In the genomic region with DNA sequence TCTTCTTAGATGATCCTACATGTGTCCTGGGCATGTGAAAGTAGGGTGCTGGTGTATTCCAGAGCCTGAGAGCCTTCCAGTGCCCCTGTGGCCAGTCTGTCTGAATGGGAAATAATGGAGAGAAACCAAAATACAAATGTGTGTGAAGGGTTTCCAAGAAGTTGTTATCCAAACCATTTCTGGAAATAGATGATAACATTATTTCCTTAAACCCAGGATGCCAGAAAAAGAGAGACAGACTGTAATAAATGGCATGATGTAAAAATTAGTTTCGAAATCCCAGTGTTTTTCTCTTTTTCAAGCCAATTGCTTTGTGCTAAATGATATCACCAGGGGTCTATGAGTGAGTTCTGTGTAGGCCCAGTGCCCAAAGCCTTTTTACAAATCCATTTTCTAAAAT, we compare ENCODE assay signal across 25 cellular contexts.
DNase-seq lines count a peak whose midpoint lies in the region; ATAC-seq, FAIRE-seq and TF ChIP-seq lines count a peak whose summit lies in the region.
"Had no signal": no experiment of that assay in that cellular context is flagged by ENCODE, and none has a peak within 500 bp of the region (broad histone marks: within the 10 kb centered on the region; RNA-seq: fewer than 3 reads in every experiment).

No MANE protein-coding gene starts in this region.

- intact Hi-C loops in Right ventricle myocardium inferior (cut with DNase I): no loop called here
- intact Hi-C loops in K562 (cut with micrococcal nuclease): no loop called here
- intact Hi-C loops in sciatic nerve (cut with DNase I): no loop called here

- TF ChIP-seq POLR2A in K562 (conservative IDR thresholded peaks at IDR 0.05): no peak

- H3K27ac Mint-ChIP-seq in glutamatergic neuron (ENCODE audit: unreplicated experiment): no peak overlapping the region
- H3K27ac Mint-ChIP-seq: CD8-positive, alpha-beta memory T cell; IgD-negative memory B cell had no signal

- no peak overlapping the region for H3K4me3 ChIP-seq in right atrium auricular region
- H3K4me3 ChIP-seq in K562: no peak overlapping the region
- no peak overlapping the region for H3K4me3 ChIP-seq in fibroblast of the aortic adventitia (ENCODE audit: low read depth, low read length)
- H3K4me3 ChIP-seq: SJCRH30 had no signal

- ATAC-seq in Right ventricle myocardium inferior (peak; percentile 73), K562 (no peak), sciatic nerve (peak; percentile 76)
- ATAC-seq: HCT116 had no signal

- H3K79me2 ChIP-seq in K562 (ENCODE audit: control insufficient read depth, insufficient read depth, low read length): no peaks in the 10 kb centered on the region

- H3K36me3 Mint-ChIP-seq in glutamatergic neuron (ENCODE audit: unreplicated experiment): no peaks in the 10 kb centered on the region
- H3K36me3 Mint-ChIP-seq: CD8-positive, alpha-beta memory T cell; IgD-negative memory B cell had no signal

- H3K9me3 Mint-ChIP-seq in glutamatergic neuron (ENCODE audit: unreplicated experiment): peaks cover 6% of the 10 kb centered on the region
- H3K9me3 Mint-ChIP-seq: CD8-positive, alpha-beta memory T cell; IgD-negative memory B cell had no signal

- H3K9me3 ChIP-seq in right atrium auricular region (no peaks in the 10 kb centered on the region), K562 (replicated peaks; ENCODE audit: control insufficient read depth, insufficient read depth, low read depth, low read length) (no peaks in the 10 kb centered on the region)
- H3K9me3 ChIP-seq: SJCRH30 had no signal

- no peaks in the 10 kb centered on the region for H3K36me3 ChIP-seq in right atrium auricular region
- H3K36me3 ChIP-seq in K562 (ENCODE audit: control insufficient read depth, insufficient read depth, low read length): no peaks in the 10 kb centered on the region
- H3K36me3 ChIP-seq: SJCRH30 had no signal

- no peaks in the 10 kb centered on the region for H3K9me1 ChIP-seq in K562 (ENCODE audit: control insufficient read depth, insufficient read depth, low read length)

- WGBS in K562 (ENCODE audit: insufficient coverage, low coverage, missing lambda C conversion rate): 0% methylated on average over 1 of the region's 1 CpG

- no peak overlapping the region for H3K4me2 ChIP-seq in K562 (ENCODE audit: insufficient read depth, low read length)

- TF ChIP-seq CTCF in right atrium auricular region (IDR thresholded peaks at IDR 0.05) (no peak), K562 (IDR thresholded peaks at IDR 0.05 in 2 of 3, conservative IDR thresholded peaks at IDR 0.05 in 1 of 3; ENCODE audit: insufficient read depth in 2 of 3, low read depth in 1 of 3, low read length in 3 of 3) (no peak), fibroblast of the aortic adventitia (IDR thresholded peaks at IDR 0.05; ENCODE audit: insufficient read depth, low read length) (no peak), glutamatergic neuron (IDR thresholded peaks at IDR 0.05; ENCODE audit: partially characterized antibody, unreplicated experiment) (no peak)

- POLR2A ChIA-PET in K562 (lab: Yijun Ruan, JAX): interaction anchor here (0.6 kb wide), 2 partner anchors 16 to 286 kb away, joined by 3 read pairs; no protein-coding TSS in a partner anchor

- no peak overlapping the region for H3K9ac ChIP-seq in K562 (ENCODE audit: insufficient read depth in 1 of 2, low read depth in 2 of 2, low read length in 2 of 2)

- CTCF ChIA-PET in K562 (lab: Yijun Ruan, JAX; ENCODE audit: low intra/inter-chr PET ratio): no interaction called here

- TF ChIP-seq EP300 in K562 (IDR thresholded peaks at IDR 0.05; ENCODE audit: low read length): no peak

- no peaks in the 10 kb centered on the region for H3K27me3 Mint-ChIP-seq in glutamatergic neuron (ENCODE audit: unreplicated experiment)

- no peaks in the 10 kb centered on the region for H3K27me3 ChIP-seq in right atrium auricular region
- H3K27me3 ChIP-seq in K562 (ENCODE audit: control insufficient read depth in 2 of 2, insufficient read depth in 2 of 2, low read length in 2 of 2): peaks cover 5% of the 10 kb centered on the region in 2 experiments; a peak in 3 of 5 replicates
- H3K27me3 ChIP-seq: SJCRH30 had no signal

- peaks cover 28% of the 10 kb centered on the region for H3K4me1 Mint-ChIP-seq in glutamatergic neuron (ENCODE audit: low read depth, unreplicated experiment)
- H3K4me1 Mint-ChIP-seq: CD8-positive, alpha-beta memory T cell had no signal

- no peak for TF ChIP-seq RAD21 in K562 (CRISPR knock-in tag; conservative IDR thresholded peaks at IDR 0.05 in 1 of 2, IDR thresholded peaks at IDR 0.05 in 1 of 2)

- in situ Hi-C loops in K562 (cut with MboI): no loop called here

- H2AFZ ChIP-seq in K562 (ENCODE audit: low read depth, low read length): no peak overlapping the region

- DNase-seq in Right ventricle myocardium inferior (ENCODE audit: missing footprints): no peak
- DNase-seq in right atrium auricular region (ENCODE audit: low spot score): no peak
- no peak for DNase-seq in K562 (ENCODE audit: extremely low read depth in 1 of 4, low spot score in 3 of 4)
- DNase-seq in fibroblast of the aortic adventitia (ENCODE audit: low read depth): peak; percentile 91
- no peak for DNase-seq in sciatic nerve (ENCODE audit: low spot score)
- no peak for DNase-seq in NK-92 treated with Interleukin-12 subunit alpha and Interleukin-12 subunit beta, amount 100 ng/mL, for 24 hours (lab: John Stamatoyannopoulos, UW)
- DNase-seq in activated CD4-positive, alpha-beta T cell treated with anti-CD3 and anti-CD28 coated beads, Interleukin-2, amount 50 U/mL, for 4 hours: no peak
- no peak for DNase-seq in glutamatergic neuron
- DNase-seq: 8988T; Calu3; CD8-positive, alpha-beta memory T cell; DMS153; GOT3; Karpas-422; MV-4-11; NCI-H1694; NCI-H2081; NCI-H2171 treated with DMSO at 0.1 percent for 48 hours; NCI-H446; NCI-H526; SJCRH30 had no signal

- no peaks in the 10 kb centered on the region for H3K4me1 ChIP-seq in right atrium auricular region
- no peaks in the 10 kb centered on the region; a peak in 1 of 5 replicates for H3K4me1 ChIP-seq in K562 (replicated peaks in 1 of 2; ENCODE audit: control insufficient read depth in 2 of 2, insufficient read depth in 2 of 2, low read length in 2 of 2)

- no peak for FAIRE-seq in K562 (lab: Jason Lieb, UNC)
- FAIRE-seq: GM12891 had no signal

- H4K20me1 ChIP-seq in K562 (replicated peaks; ENCODE audit: control insufficient read depth, insufficient read depth, low read length): no peaks in the 10 kb centered on the region; the same call in 1 of the 2 replicates

- no peak overlapping the region for H3K27ac ChIP-seq in right atrium auricular region
- H3K27ac ChIP-seq in K562 (ENCODE audit: extremely low read depth, low read depth, low read length): no peak overlapping the region
- H3K27ac ChIP-seq: C4-2B, SJCRH30 had no signal

- no TSS peak for BruUV-seq in K562 (replicated peaks; lab: Mats Ljungman, UMichigan)

- H3K4me3 Mint-ChIP-seq in glutamatergic neuron (ENCODE audit: unreplicated experiment): no peak overlapping the region
- H3K4me3 Mint-ChIP-seq: CD8-positive, alpha-beta memory T cell; IgD-negative memory B cell had no signal

TF ChIP-seq in K562, 482 proteins besides CTCF, POLR2A, EP300 and RAD21:
- TF ChIP-seq TCF3 (CRISPR knock-in tag; IDR thresholded peaks at IDR 0.05): peak; percentile 44; the same call in 1 of the 2 replicates
- no peak for TF ChIP-seq CSDE1 (IDR thresholded peaks at IDR 0.05)
- no peak for TF ChIP-seq ZNF280B (CRISPR knock-in tag; IDR thresholded peaks at IDR 0.05)
